Comparison of ENCODE assay signal across 28 cellular contexts in genomic region chr2:233198026-233198425, GRCh38.
"Had no signal": no experiment of that assay in that cellular context is flagged by ENCODE, and none has a peak within 500 bp of the region (broad histone marks: within the 10 kb centered on the region; RNA-seq: fewer than 3 reads in every experiment).

No MANE protein-coding gene starts in this region.

- H3K9me3 Mint-ChIP-seq: activated CD4-positive, alpha-beta memory T cell treated with anti-CD3 and anti-CD28 coated beads for 36 hours had no signal

- H3K9ac ChIP-seq: neural progenitor cell had no signal

- H3K9me3 ChIP-seq: adrenal gland, testis, transverse colon had no signal

- H2AFZ ChIP-seq: hepatocyte, neural progenitor cell had no signal

- ATAC-seq: activated T-cell treated with anti-CD3 and anti-CD28 coated beads, Interleukin-2, amount 50 U/mL, for 72 hours; body of pancreas; left ventricle myocardium superior; stimulated activated naive CD8-positive, alpha-beta T cell treated with anti-CD3 and anti-CD28 coated beads, Interleukin-15, Interleukin-2, amounts not matched to agents 100 U/mL and 50 U/mL, for 24 hours; T-helper 17 cell had no signal

- H3K4me3 Mint-ChIP-seq: activated CD4-positive, alpha-beta memory T cell treated with anti-CD3 and anti-CD28 coated beads for 36 hours; activated CD4-positive, alpha-beta T cell treated with anti-CD3 and anti-CD28 coated beads, Interleukin-2, amount 10 ng/mL, durations not matched to agents 24 days and 14 days; activated naive CD4-positive, alpha-beta T cell treated with anti-CD3 and anti-CD28 coated beads for 36 hours; activated naive CD8-positive, alpha-beta T cell treated with anti-CD3 and anti-CD28 coated beads for 36 hours; activated T-cell treated with anti-CD3 and anti-CD28 coated beads, Interleukin-2, amount 50 U/mL, for 72 hours; neural progenitor cell had no signal

- H3K36me3 ChIP-seq: neural progenitor cell, right atrium auricular region, transverse colon had no signal

- FAIRE-seq: frontal cortex had no signal

- H3K4me1 Mint-ChIP-seq: activated CD4-positive, alpha-beta T cell treated with anti-CD3 and anti-CD28 coated beads, Interleukin-2, amount 10 ng/mL, durations not matched to agents 24 days and 14 days; activated naive CD8-positive, alpha-beta T cell treated with anti-CD3 and anti-CD28 coated beads for 36 hours had no signal

- H3K27me3 ChIP-seq: adrenal gland, body of pancreas, dorsolateral prefrontal cortex, hepatocyte, neural progenitor cell, right atrium auricular region, testis, transverse colon had no signal

- DNase-seq: activated CD4-positive, alpha-beta memory T cell treated with anti-CD3 and anti-CD28 coated beads for 36 hours; activated CD4-positive, alpha-beta T cell treated with anti-CD3 and anti-CD28 coated beads, Interleukin-2, amount 10 ng/mL, durations not matched to agents 24 days and 14 days; activated CD4-positive, CD25-positive, alpha-beta regulatory T cell treated with anti-CD3 and anti-CD28 coated beads, Interleukin-2, amount 50 U/mL, for 72 hours; activated effector memory CD4-positive, alpha-beta T cell treated with Interleukin-2 at 50 U/mL for 16 hours; activated naive CD4-positive, alpha-beta T cell treated with anti-CD3 and anti-CD28 coated beads for 36 hours; activated naive CD8-positive, alpha-beta T cell treated with anti-CD3 and anti-CD28 coated beads for 36 hours; activated T-cell treated with anti-CD3 and anti-CD28 coated beads, Interleukin-2, amount 50 U/mL, for 72 hours; adrenal gland; aorta; body of pancreas; cerebellar nuclear complex; dorsolateral prefrontal cortex; effector memory CD4-positive, alpha-beta T cell; glutamatergic neuron; islet precursor cell; left cardiac atrium; left ventricle myocardium superior; stimulated activated CD4-positive, alpha-beta T cell treated with anti-CD3 and anti-CD28 coated beads, Interleukin-1b, Interleukin-23, amount 100 ng/mL, for 48 hours; stimulated activated naive CD8-positive, alpha-beta T cell treated with anti-CD3 and anti-CD28 coated beads, Interleukin-15, Interleukin-2, amounts not matched to agents 100 U/mL and 50 U/mL, for 24 hours; T-helper 17 cell; testis; transverse colon had no signal

- H3K27ac ChIP-seq: adrenal gland, body of pancreas, coronary artery, hepatocyte, neural progenitor cell, right atrium auricular region, testis, transverse colon had no signal

- H3K36me3 Mint-ChIP-seq: neural progenitor cell had no signal

- H3K27ac Mint-ChIP-seq: activated CD4-positive, alpha-beta memory T cell treated with anti-CD3 and anti-CD28 coated beads for 36 hours; activated naive CD4-positive, alpha-beta T cell treated with anti-CD3 and anti-CD28 coated beads for 36 hours; activated naive CD8-positive, alpha-beta T cell treated with anti-CD3 and anti-CD28 coated beads for 36 hours; activated T-cell treated with anti-CD3 and anti-CD28 coated beads, Interleukin-2, amount 50 U/mL, for 72 hours; neural progenitor cell had no signal

- H3K4me1 ChIP-seq: adrenal gland, body of pancreas, neural progenitor cell, right atrium auricular region, testis, transverse colon had no signal

- H3K27me3 Mint-ChIP-seq: activated CD4-positive, alpha-beta memory T cell treated with anti-CD3 and anti-CD28 coated beads for 36 hours; activated CD4-positive, alpha-beta T cell treated with anti-CD3 and anti-CD28 coated beads, Interleukin-2, amount 10 ng/mL, durations not matched to agents 24 days and 14 days; activated naive CD8-positive, alpha-beta T cell treated with anti-CD3 and anti-CD28 coated beads for 36 hours; T-helper 17 cell had no signal

- H3K4me2 ChIP-seq: hepatocyte, neural progenitor cell, smooth muscle cell had no signal

- H3K4me3 ChIP-seq: adrenal gland, body of pancreas, coronary artery, dorsolateral prefrontal cortex, hepatocyte, neural progenitor cell, right atrium auricular region, smooth muscle cell, testis, transverse colon had no signal
